ENCODE assay signal across 21 cellular contexts in genomic region chr12:103908877-103909276, GRCh38. TPM values are rescaled to one million over a fixed set of nuclear protein-coding genes. Genes with fewer than 3 reads are reported as not detected.
A peak's percentile ranks its signal among the peaks of the same experiment; 100 is the strongest.
DNase-seq lines count a peak whose midpoint lies in the region; ATAC-seq and TF ChIP-seq lines count a peak whose summit lies in the region.
"Had no signal": no experiment of that assay in that cellular context is flagged by ENCODE, and none has a peak within 500 bp of the region (broad histone marks: within the 10 kb centered on the region; RNA-seq: fewer than 3 reads in every experiment).

No MANE protein-coding gene starts in this region.

- in situ Hi-C loops in IMR-90 (cut with MboI; ENCODE audit: low sequenced_read_pairs), result no loop called here

- DNase-seq in CD4-positive, alpha-beta T cell, result no peak
- DNase-seq in IMR-90, result peak; percentile 58
- DNase-seq in fibroblast of gingiva (ENCODE audit: low read depth), result peak; percentile 33
- DNase-seq in mesothelial cell of epicardium (ENCODE audit: low spot score in 2 of 2, unreplicated experiment in 2 of 2), result no peak
- DNase-seq in activated gamma-delta T cell (lab: John Stamatoyannopoulos, UW), result no peak
- DNase-seq in iPS-NIHi7 (ENCODE audit: extremely low spot score), result no peak
- no peak for DNase-seq in NCI-H2081 treated with DMSO at 0.1 percent for 48 hours (lab: John Stamatoyannopoulos, UW)
- DNase-seq: activated CD4-positive, alpha-beta T cell treated with anti-CD3 and anti-CD28 coated beads, Interleukin-2, amount 50 U/mL, for 4 hours; activated T-cell treated with anti-CD3 and anti-CD28 coated beads, Interleukin-2, amount 50 U/mL, for 4 hours; amniotic stem cell; DMS79; dorsolateral prefrontal cortex; NCI-H2029; NCI-H526; PC-3; right cardiac atrium; stimulated activated CD4-positive, alpha-beta T cell treated with anti-CD3 and anti-CD28 coated beads, Interleukin-1b, Interleukin-23, amount 100 ng/mL, for 48 hours had no signal

- intact Hi-C loops in CD4-positive, alpha-beta T cell (cut with DNase I, micrococcal nuclease), result no loop called here
- intact Hi-C loops in IMR-90 (cut with micrococcal nuclease), result loop anchor here (2.0 kb wide), 1 partner anchor 20 kb away; no protein-coding TSS in a partner anchor

- H2BK5ac ChIP-seq in IMR-90 (ENCODE audit: low read depth, low read length, poor library complexity, severe bottlenecking), result peak overlapping the region; percentile 83

- peak overlapping the region; percentile 3; the same call in 1 of the 2 replicates for H3K4me2 ChIP-seq in IMR-90 (ENCODE audit: low read depth, low read length)

- H3K9me3 Mint-ChIP-seq in CD4-positive, alpha-beta T cell, result no peaks in the 10 kb centered on the region
- H3K9me3 Mint-ChIP-seq in mesothelial cell of epicardium, result no peaks in the 10 kb centered on the region
- H3K9me3 Mint-ChIP-seq: activated T-cell treated with anti-CD3 and anti-CD28 coated beads, Interleukin-2, amount 50 U/mL, for 4 hours had no signal

- peak overlapping the region; percentile 67 for H4K91ac ChIP-seq in IMR-90 (ENCODE audit: insufficient read depth, low read depth, low read length)

- no peaks in the 10 kb centered on the region for H3K79me1 ChIP-seq in IMR-90 (ENCODE audit: low read depth in 1 of 2, low read length in 2 of 2)

- H2AK9ac ChIP-seq in IMR-90 (replicated peaks; ENCODE audit: low read depth, low read length, poor library complexity), result peak overlapping the region; percentile 67

- no peaks in the 10 kb centered on the region for H3K27me3 ChIP-seq in CD4-positive, alpha-beta T cell (ENCODE audit: control insufficient read depth, insufficient read depth, low read length)
- no peaks in the 10 kb centered on the region for H3K27me3 ChIP-seq in IMR-90 (ENCODE audit: control insufficient read depth, insufficient read depth, low read length)
- H3K27me3 ChIP-seq: dorsolateral prefrontal cortex, esophagus muscularis mucosa, suprapubic skin had no signal

- H4K8ac ChIP-seq in IMR-90 (ENCODE audit: low read depth in 2 of 2, low read length in 2 of 2), result peak overlapping the region in 1 of 2 experiments; percentile 56; a peak in 2 of 4 replicates

- dilution Hi-C loops in IMR-90 (cut with HindIII; ENCODE audit: low sequenced_read_pairs, unreplicated experiment), result no loop called here

- H4K5ac ChIP-seq in IMR-90 (ENCODE audit: low read depth, low read length), result peak overlapping the region; percentile 9; the same call in 1 of the 2 replicates

- H3K4me1 ChIP-seq in IMR-90 (ENCODE audit: control insufficient read depth, insufficient read depth, low read length), result peaks cover 15% of the 10 kb centered on the region
- H3K4me1 ChIP-seq: suprapubic skin had no signal

- no peak overlapping the region; the same call in 1 of the 2 replicates for H3K56ac ChIP-seq in IMR-90 (ENCODE audit: extremely low read depth, insufficient read depth, low read length)

- no peak overlapping the region for H3K4me3 ChIP-seq in IMR-90 (ENCODE audit: insufficient read depth, low read depth, low read length)
- H3K4me3 ChIP-seq: dorsolateral prefrontal cortex, esophagus muscularis mucosa, suprapubic skin had no signal

- H2AFZ ChIP-seq in IMR-90 (replicated peaks; ENCODE audit: low read length, poor library complexity), result peak overlapping the region; percentile 80

- CTCF ChIA-PET in CD4-positive, alpha-beta T cell (lab: Charles Lee), result no interaction called here
- CTCF ChIA-PET in IMR-90 (lab: Yijun Ruan, JAX), result no interaction called here

- WGBS in IMR-90 (ENCODE audit: extremely low coverage in 2 of 2, insufficient read length in 1 of 2), 2 experiments, result 0% methylated on average over 1 of the region's 2 CpGs; no CpG with 5 or more reads in 1 of the 2 experiments

- peak overlapping the region; percentile 88 for H3K27ac Mint-ChIP-seq in CD4-positive, alpha-beta T cell
- H3K27ac Mint-ChIP-seq in mesothelial cell of epicardium, result peak overlapping the region; percentile 55
- H3K27ac Mint-ChIP-seq: B cell had no signal

- no peak overlapping the region for H3K9ac ChIP-seq in IMR-90 (ENCODE audit: low read depth, low read length)

- BruUV-seq in IMR-90 (replicated peaks; lab: Mats Ljungman, UMichigan), result no TSS peak

- no peak overlapping the region for H3K27ac ChIP-seq in CD4-positive, alpha-beta T cell (ENCODE audit: low read depth, low read length)
- H3K27ac ChIP-seq in IMR-90 (ENCODE audit: insufficient read depth, low read length), result peak overlapping the region; percentile 63; the same call in 1 of the 2 replicates
- H3K27ac ChIP-seq: dorsolateral prefrontal cortex, esophagus muscularis mucosa, suprapubic skin had no signal

- H3K9me3 ChIP-seq in CD4-positive, alpha-beta T cell (ENCODE audit: control insufficient read depth, low read length), result no peaks in the 10 kb centered on the region
- H3K9me3 ChIP-seq in IMR-90 (ENCODE audit: control insufficient read depth, insufficient read depth, low read length), result no peaks in the 10 kb centered on the region
- H3K9me3 ChIP-seq: esophagus muscularis mucosa, suprapubic skin had no signal

- H2BK20ac ChIP-seq in IMR-90 (ENCODE audit: low read depth, low read length), result peak overlapping the region; percentile 86

- H3K36me3 Mint-ChIP-seq in CD4-positive, alpha-beta T cell (ENCODE audit: low read depth), result no peaks in the 10 kb centered on the region
- H3K36me3 Mint-ChIP-seq in mesothelial cell of epicardium, result no peaks in the 10 kb centered on the region

- H3K27me3 Mint-ChIP-seq in CD4-positive, alpha-beta T cell, result no peaks in the 10 kb centered on the region
- H3K27me3 Mint-ChIP-seq in mesothelial cell of epicardium (ENCODE audit: low read depth), result peaks cover 8% of the 10 kb centered on the region

- ATAC-seq in CD4-positive, alpha-beta T cell (ENCODE audit: poor library complexity), result no peak
- ATAC-seq in IMR-90 (ENCODE audit: low read depth), result peak; percentile 89
- ATAC-seq in HG02973 (IDR thresholded peaks at IDR 0.05; ENCODE audit: unreplicated experiment), result no peak
- ATAC-seq: activated T-cell treated with anti-CD3 and anti-CD28 coated beads, Interleukin-2, amount 50 U/mL, for 4 hours; PC-3; right cardiac atrium had no signal

- peak overlapping the region; percentile 65; the same call in 1 of the 2 replicates for H2AK5ac ChIP-seq in IMR-90 (ENCODE audit: low read depth, low read length)

- peak overlapping the region; percentile 91 for H2BK120ac ChIP-seq in IMR-90 (ENCODE audit: low read depth, low read length)

- no peaks in the 10 kb centered on the region for H3K36me3 ChIP-seq in IMR-90 (ENCODE audit: control insufficient read depth, insufficient read depth, low read length)
- H3K36me3 ChIP-seq: esophagus muscularis mucosa, suprapubic skin had no signal

- peaks cover 8% of the 10 kb centered on the region for H3K9me1 ChIP-seq in IMR-90 (ENCODE audit: insufficient read depth, low read length)

- TF ChIP-seq CTCF in CD4-positive, alpha-beta T cell (IDR thresholded peaks at IDR 0.05), result no peak
- TF ChIP-seq CTCF in IMR-90 (conservative IDR thresholded peaks at IDR 0.05; ENCODE audit: low read depth, low read length) (no peak), mesothelial cell of epicardium (IDR thresholded peaks at IDR 0.05; ENCODE audit: unreplicated experiment) (no peak)

- POLR2A ChIA-PET in CD4-positive, alpha-beta T cell (lab: Charles Lee), result interaction anchor here (1.9 to 2.4 kb wide), 2 partner anchors 19 to 21 kb away, joined by 7 to 12 read pairs; partner anchors contain the start of gene HSP90B1
- POLR2A ChIA-PET in IMR-90 (lab: Charles Lee; ENCODE audit: unreplicated experiment), result interaction anchor here (0.7 kb wide), 1 partner anchor 19 kb away, joined by 3 read pairs; no protein-coding TSS in a partner anchor

- H3K18ac ChIP-seq in IMR-90 (ENCODE audit: low read depth, low read length), result peak overlapping the region; percentile 65

- H3K4me3 Mint-ChIP-seq in CD4-positive, alpha-beta T cell, result peak overlapping the region; percentile 9
- H3K4me3 Mint-ChIP-seq in mesothelial cell of epicardium, result no peak overlapping the region
- H3K4me3 Mint-ChIP-seq: activated T-cell treated with anti-CD3 and anti-CD28 coated beads, Interleukin-2, amount 50 U/mL, for 4 hours; B cell had no signal

- no peaks in the 10 kb centered on the region for H4K20me1 ChIP-seq in IMR-90 (ENCODE audit: insufficient read depth, low read length)

- H3K4ac ChIP-seq in IMR-90 (ENCODE audit: low read depth, low read length), result peak overlapping the region; percentile 75

- peak overlapping the region; percentile 74; the same call in 1 of the 2 replicates for H3K14ac ChIP-seq in IMR-90 (replicated peaks; ENCODE audit: low read depth, low read length)

- no peak for TF ChIP-seq RAD21 in IMR-90 (IDR thresholded peaks at IDR 0.05; ENCODE audit: low read length)

- no peak for TF ChIP-seq POLR2A in IMR-90 (IDR thresholded peaks at IDR 0.05; ENCODE audit: low read depth, low read length)

- H3K23ac ChIP-seq in IMR-90 (ENCODE audit: low read depth, low read length), result peak overlapping the region; percentile 56; the same call in 1 of the 2 replicates

- H3K4me1 Mint-ChIP-seq in CD4-positive, alpha-beta T cell (ENCODE audit: low read depth), result peaks cover 53% of the 10 kb centered on the region
- H3K4me1 Mint-ChIP-seq in mesothelial cell of epicardium, result peaks cover 15% of the 10 kb centered on the region

- peak overlapping the region; percentile 82; the same call in 2 of the 3 replicates for H2BK15ac ChIP-seq in IMR-90 (ENCODE audit: low read depth, low read length)

TF ChIP-seq in IMR-90, 13 proteins besides CTCF, POLR2A, EP300 and RAD21:
- no peak for TF ChIP-seq MAFK (IDR thresholded peaks at IDR 0.05; ENCODE audit: low read depth, low read length)

RNA-seq across cellular contexts. Expression of gene HSP90B1, which starts 21.3 kb away (rescaled TPM):
- 100 to 1,000 TPM; 201 to 212 TPM for total RNA-seq in CD4-positive, alpha-beta T cell
- total RNA-seq in IMR-90 (2012; rRNA removed) (398 and 587 TPM in 2 replicates), mesothelial cell of epicardium (765 to 795 TPM (median 788 TPM) in 3 replicates)
- polyA plus RNA-seq in IMR-90 (2012; rRNA removed), result 686 and 765 TPM in 2 replicates
- 62.7 and 145 TPM in 2 replicates for polyA plus RNA-seq in IMR-90 (2012; cell fraction: cytosol; rRNA removed)
- 32.5 and 474 TPM in 2 replicates for polyA plus RNA-seq in IMR-90 (2012; cell fraction: nucleus; rRNA removed; ENCODE audit: low replicate concordance)

RNA-seq across cellular contexts. Expression of gene TDG, which starts 56.8 kb away (rescaled TPM):
- 10 to 100 TPM; 27.5 to 29.6 TPM for total RNA-seq in CD4-positive, alpha-beta T cell
- 14.0 and 24.2 TPM in 2 replicates for total RNA-seq in IMR-90 (2012; rRNA removed)
- 11.5 and 14.7 TPM in 2 replicates for polyA plus RNA-seq in IMR-90 (2012; rRNA removed)
- 2.8 and 3.1 TPM in 2 replicates for polyA plus RNA-seq in IMR-90 (2012; cell fraction: cytosol; rRNA removed)
- polyA plus RNA-seq in IMR-90 (2012; cell fraction: nucleus; rRNA removed; ENCODE audit: low replicate concordance), result 3.7 and 20.5 TPM in 2 replicates
- total RNA-seq in mesothelial cell of epicardium, result 46.2 to 48.5 TPM (median 48.2 TPM) in 3 replicates

Comparison
In these comparisons a context has a peak if more than half of its experiments do, and no peak if none do; other contexts are left out.
1. DNase-seq: peak in IMR-90 (single experiment) and fibroblast of gingiva (single experiment); none in CD4-positive, alpha-beta T cell (0 of 10), mesothelial cell of epicardium (0 of 2), activated gamma-delta T cell (single experiment), iPS-NIHi7 (single experiment) and NCI-H2081 treated with DMSO at 0.1 percent for 48 hours (single experiment).